ENCODE assay signal across 8 cellular contexts in the genomic region with DNA sequence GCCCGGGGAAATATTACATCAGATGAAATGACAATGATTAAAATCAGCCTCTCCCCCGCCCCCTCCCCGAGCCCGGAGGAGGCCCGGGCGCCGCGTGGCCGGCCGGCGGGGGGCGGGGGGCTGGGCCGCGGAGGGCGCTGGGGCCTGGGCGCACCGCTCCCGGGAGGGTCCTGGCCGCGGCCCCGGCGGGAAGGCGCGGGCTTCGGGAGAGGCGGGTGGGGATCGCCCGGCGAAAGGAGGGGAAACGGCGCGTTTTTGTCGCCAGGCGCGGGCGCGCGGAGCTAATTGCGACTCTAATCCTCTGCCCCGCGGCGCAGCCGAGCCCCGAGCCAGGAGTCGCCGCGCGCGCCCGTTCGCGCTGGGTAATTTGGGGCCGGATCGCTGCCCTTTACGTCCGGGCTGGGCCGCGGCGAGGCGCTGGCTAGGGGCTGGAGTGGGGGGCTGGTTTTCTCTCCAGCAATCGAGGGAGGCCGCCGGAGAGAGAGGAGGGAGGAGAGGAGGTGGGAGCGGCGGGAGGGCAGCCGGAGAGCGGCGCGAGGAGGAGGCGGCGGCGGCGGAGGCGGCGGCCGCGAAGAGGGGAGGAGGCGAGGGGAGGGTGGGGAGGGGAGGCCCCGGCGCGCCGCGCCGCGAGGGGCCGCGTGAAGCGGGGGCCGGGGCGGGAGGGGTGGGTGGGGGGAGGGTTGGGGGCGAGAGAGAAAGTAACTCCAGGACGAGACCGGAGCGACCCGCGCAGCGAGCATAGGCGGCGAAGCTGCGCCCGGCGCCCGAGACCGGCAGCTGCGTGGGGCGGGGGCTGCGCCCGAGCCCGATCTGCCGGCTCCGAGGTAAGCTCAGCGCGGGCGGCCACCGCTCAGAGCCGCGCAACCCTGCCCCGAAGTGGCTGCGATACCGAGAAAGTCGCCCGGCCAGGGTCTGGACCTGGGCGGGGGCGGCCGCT. TPM values are rescaled to one million over a fixed set of nuclear protein-coding genes. Genes with fewer than 3 reads are reported as not detected.
DNase-seq lines count a peak whose midpoint lies in the region; ATAC-seq and TF ChIP-seq lines count a peak whose summit lies in the region.

TSS of gene KCTD15 (plus strand) at position 707 of the 937 bp plus-strand sequence. CDS start 3,585 bp downstream, outside the sequence.

- ATAC-seq in HG02759 (IDR thresholded peaks at IDR 0.05; ENCODE audit: unreplicated experiment): no peak

- H3K79me2 ChIP-seq in ACC112 (ENCODE audit: control insufficient read depth, insufficient read depth, low read length, unreplicated experiment) (no peaks in the 10 kb centered on the region), H9 (ENCODE audit: insufficient read depth, low read length) (no peaks in the 10 kb centered on the region)

- H3K9me3 ChIP-seq in H9 (ENCODE audit: control insufficient read depth, low read depth, low read length) (no peaks in the 10 kb centered on the region), SK-N-MC (ENCODE audit: low read depth, low read length) (no peaks in the 10 kb centered on the region)

- peak within 1 kb of the TSS; percentile 87 for H3K14ac ChIP-seq in H9 (ENCODE audit: insufficient read depth, low read length)

- H2BK15ac ChIP-seq in H9 (ENCODE audit: low read depth, low read length): no peak within 1 kb of the TSS

- no peak within 1 kb of the TSS for H2BK5ac ChIP-seq in H9 (ENCODE audit: insufficient read length, low read length)

- no peak within 1 kb of the TSS for H2AK5ac ChIP-seq in H9 (ENCODE audit: insufficient read length, low read length)

- H4K8ac ChIP-seq in H9 (replicated peaks; ENCODE audit: insufficient read length, low read depth, low read length): no peak within 1 kb of the TSS

- H3K23me2 ChIP-seq in H9 (ENCODE audit: insufficient read length, low read depth, low read length, poor library complexity, severe bottlenecking): peaks cover 13% of the 10 kb centered on the region

- H3K27me3 Mint-ChIP-seq in H9 (ENCODE audit: low read depth): peaks cover 6% of the 10 kb centered on the region

- DNase-seq in H9: peak; percentile 47
- no peak for DNase-seq in SK-N-MC (ENCODE audit: low read depth, low spot score)
- no peak for DNase-seq in coronary artery (ENCODE audit: low spot score)
- DNase-seq in left kidney (ENCODE audit: low read depth, low spot score): peak; percentile 94
- peak; percentile 46 for DNase-seq in stimulated activated CD4-positive, alpha-beta T cell treated with anti-CD3 and anti-CD28 coated beads, Interleukin-4, amount 100 ng/mL, for 1 hour
- DNase-seq in T1000 (lab: John Stamatoyannopoulos, UW): no peak

- no peak within 1 kb of the TSS; the same call in 1 of the 2 replicates for H3K4ac ChIP-seq in H9 (ENCODE audit: low read depth, low read length)

- H2BK20ac ChIP-seq in H9 (ENCODE audit: low read depth, low read length, poor library complexity, severe bottlenecking): no peak within 1 kb of the TSS

- peak within 1 kb of the TSS; percentile 74 for H3K27ac ChIP-seq in ACC112 (ENCODE audit: low read depth, low read length)
- no peak within 1 kb of the TSS for H3K27ac ChIP-seq in H9 (ENCODE audit: insufficient read length, low read depth, low read length)
- peak within 1 kb of the TSS; percentile 89 for H3K27ac ChIP-seq in SK-N-MC
- peak within 1 kb of the TSS; percentile 81 to 98 for H3K27ac ChIP-seq in coronary artery

- no peak within 1 kb of the TSS for H3K56ac ChIP-seq in H9 (ENCODE audit: insufficient read length, low read depth, low read length)

- peaks cover under 1 to 22% (median 21%) of the 10 kb centered on the region in 3 experiments; a peak in 6 of 7 replicates for H3K36me3 Mint-ChIP-seq in H9 (ENCODE audit: insufficient read depth in 1 of 3, low read depth in 3 of 3)

- no peak within 1 kb of the TSS for H3K23ac ChIP-seq in H9 (ENCODE audit: insufficient read length, low read depth, low read length)

- peak within 1 kb of the TSS; percentile 90 for H3K18ac ChIP-seq in H9 (ENCODE audit: insufficient read length, low read depth, low read length)

- no peaks in the 10 kb centered on the region for H4K20me1 ChIP-seq in H9 (ENCODE audit: control insufficient read depth, insufficient read depth, insufficient read length)

- H3K36me3 ChIP-seq in ACC112 (ENCODE audit: insufficient read depth, low read length) (no peaks in the 10 kb centered on the region), SK-N-MC (ENCODE audit: insufficient read depth, low read length) (peaks cover 4% of the 10 kb centered on the region; the same call in 1 of the 2 replicates)

- H3K27me3 ChIP-seq in ACC112 (ENCODE audit: insufficient read depth, low read length) (no peaks in the 10 kb centered on the region), H9 (ENCODE audit: insufficient read depth, low read length) (no peaks in the 10 kb centered on the region)

- H3K79me1 ChIP-seq in H9 (ENCODE audit: insufficient read depth, low read depth, low read length, poor library complexity, severe bottlenecking): no peaks in the 10 kb centered on the region

- peak within 1 kb of the TSS; percentile 65 for H2BK120ac ChIP-seq in H9 (ENCODE audit: low read depth, low read length, poor library complexity, severe bottlenecking)

- no peak within 1 kb of the TSS for H2BK12ac ChIP-seq in H9 (ENCODE audit: insufficient read length, low read depth, low read length)

- whole genome bisulfite sequencing in H9 (ENCODE audit: extremely low coverage, insufficient read length, low lambda C conversion rate): no CpG with 5 or more reads among the region's 125 CpGs

- H2AFZ ChIP-seq in ACC112 (ENCODE audit: low read length, unreplicated experiment) (peak within 1 kb of the TSS; percentile 38), H9 (ENCODE audit: low read length) (no peak within 1 kb of the TSS)

- no peaks in the 10 kb centered on the region for H3K9me3 Mint-ChIP-seq in H9

- H3K4me1 Mint-ChIP-seq in H9: peaks cover 32 to 44% of the 10 kb centered on the region in 2 experiments

- no peak within 1 kb of the TSS for H4K5ac ChIP-seq in H9 (ENCODE audit: insufficient read length, low read depth, low read length)

- H3K27ac Mint-ChIP-seq in H9: peak within 1 kb of the TSS; percentile 88 to 95 (median 93); a peak in 6 of 7 replicates

- H3K4me3 Mint-ChIP-seq in H9: peak within 1 kb of the TSS; percentile 86 to 91

- H3T11ph ChIP-seq in H9 (ENCODE audit: low read length): no peak within 1 kb of the TSS

- peak within 1 kb of the TSS; percentile 80 for H3K4me2 ChIP-seq in H9 (ENCODE audit: insufficient read depth, insufficient read length, low read length)

- no peak within 1 kb of the TSS for H4K91ac ChIP-seq in H9 (ENCODE audit: insufficient read length, low read depth, low read length)

- peaks cover 8% of the 10 kb centered on the region for H3K4me1 ChIP-seq in ACC112 (ENCODE audit: control insufficient read depth, insufficient read depth, low read length, unreplicated experiment)
- H3K4me1 ChIP-seq in H9 (ENCODE audit: insufficient read depth, low read length): peaks cover 8% of the 10 kb centered on the region; the same call in 1 of the 2 replicates

- TF ChIP-seq CTCF in H9 (conservative IDR thresholded peaks at IDR 0.05): no peak
- TF ChIP-seq CTCF in coronary artery (IDR thresholded peaks at IDR 0.05): no peak

- H3K4me3 ChIP-seq in ACC112 (ENCODE audit: low read depth, low read length) (peak within 1 kb of the TSS; percentile 89), SK-N-MC (peak within 1 kb of the TSS; percentile 88), coronary artery (peak within 1 kb of the TSS; percentile 98)

- H3K9ac ChIP-seq in H9 (ENCODE audit: extremely low read depth, insufficient read length, low read length): peak within 1 kb of the TSS; percentile 64
- peak within 1 kb of the TSS; percentile 88 for H3K9ac ChIP-seq in SK-N-MC (ENCODE audit: insufficient read length)

RNA-seq across cellular contexts. Expression of gene KCTD15, which starts in this region (rescaled TPM):
- total RNA-seq in H9 (2021): 59.9 and 63.8 TPM in 2 replicates

Comparison
In these comparisons a context has a peak if more than half of its experiments do, and no peak if none do; other contexts are left out.
1. DNase-seq: peak in H9 (single experiment), left kidney (single experiment) and stimulated activated CD4-positive, alpha-beta T cell treated with anti-CD3 and anti-CD28 coated beads, Interleukin-4, amount 100 ng/mL, for 1 hour (single experiment); none in SK-N-MC (single experiment), coronary artery (single experiment) and T1000 (single experiment).
2. Peak in every context shown above with its lines, with median percentiles within 50 percentile points of each other: H3K4me3 ChIP-seq.